ENCODE assay signal across 29 cellular contexts in the genomic region with DNA sequence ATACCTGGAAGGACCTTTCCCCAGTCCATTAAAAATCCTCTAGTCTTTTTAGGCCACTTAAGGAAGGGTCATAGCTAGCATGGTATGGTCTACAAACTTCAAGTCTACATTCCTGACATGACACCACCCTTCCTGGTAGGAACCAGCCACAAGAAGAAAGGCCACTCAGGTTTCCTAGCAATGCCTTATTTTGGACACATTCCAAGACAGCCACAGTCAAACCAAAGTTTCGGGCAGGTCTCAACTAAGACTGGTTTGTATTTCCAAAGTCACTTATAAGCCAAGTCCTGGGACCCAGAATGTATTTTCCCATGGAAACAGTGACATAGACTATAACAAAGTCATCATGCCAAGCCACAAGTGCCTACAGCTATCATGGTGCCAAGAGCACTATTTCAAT. TPM values are rescaled to one million over a fixed set of nuclear protein-coding genes. Genes with fewer than 3 reads are reported as not detected.
"Had no signal": no experiment of that assay in that cellular context is flagged by ENCODE, and none has a peak within 500 bp of the region (broad histone marks: within the 10 kb centered on the region; RNA-seq: fewer than 3 reads in every experiment).

No MANE protein-coding gene starts in this region.

- DNase-seq: activated CD4-positive, alpha-beta T cell treated with anti-CD3 and anti-CD28 coated beads for 4 hours; activated CD8-positive, alpha-beta memory T cell treated with anti-CD3 and anti-CD28 coated beads, Interleukin-2, amount 50 U/mL, for 4 hours; activated CD8-positive, alpha-beta T cell treated with anti-CD3 and anti-CD28 coated beads for 36 hours; activated effector memory CD4-positive, alpha-beta T cell treated with anti-CD3 and anti-CD28 coated beads, Interleukin-2, amount 50 U/mL, for 16 hours; activated naive CD4-positive, alpha-beta T cell treated with Interleukin-2 at 50 U/mL for 16 hours; activated naive CD8-positive, alpha-beta T cell treated with anti-CD3 and anti-CD28 coated beads, Interleukin-2, amount 50 U/mL, for 24 hours; amniotic stem cell; body of pancreas; KG1; MM.1S; NCI-H1105; NCI-H1436 treated with DMSO at 0.1 percent for 48 hours; NCI-H187; NCI-H2081; NCI-H2171; NCI-H345; NCI-H510A; NCI-H526 treated with DMSO at 0.1 percent for 48 hours; NK-92 treated with Interleukin-12 subunit alpha and Interleukin-12 subunit beta, amount 100 ng/mL, for 24 hours; OCI-M1; Peyer's patch; SHP77 had no signal

- H3K4me3 ChIP-seq: ascending aorta, body of pancreas, cardiac muscle cell, Peyer's patch, SJSA1 had no signal

- H3K4me3 Mint-ChIP-seq: activated CD8-positive, alpha-beta T cell treated with anti-CD3 and anti-CD28 coated beads for 36 hours; activated naive CD8-positive, alpha-beta T cell treated with anti-CD3 and anti-CD28 coated beads, Interleukin-2, amount 50 U/mL, for 24 hours; T-helper 1 cell treated with Interleukin-12 subunit alpha and Interleukin-12 subunit beta and Interleukin-4 antibody, amounts not matched to agents 30 μg/mL and 1 μg/mL, for 36 hours had no signal

- ATAC-seq: activated CD4-positive, CD25-positive, alpha-beta regulatory T cell treated with anti-CD3 and anti-CD28 coated beads, Interleukin-2, amount 50 U/mL, for 24 hours; activated CD8-positive, alpha-beta T cell treated with anti-CD3 and anti-CD28 coated beads for 36 hours; activated naive CD4-positive, alpha-beta T cell treated with anti-CD3 and anti-CD28 coated beads, Interleukin-2, amount 50 U/mL, for 72 hours; activated naive CD8-positive, alpha-beta T cell treated with anti-CD3 and anti-CD28 coated beads, Interleukin-2, amount 50 U/mL, for 24 hours; body of pancreas; SK-N-SH treated with all-trans-retinoic acid at 6 μM for 48 hours had no signal

- H3K27me3 Mint-ChIP-seq: activated naive CD8-positive, alpha-beta T cell treated with anti-CD3 and anti-CD28 coated beads, Interleukin-2, amount 50 U/mL, for 24 hours had no signal

- H3K36me3 Mint-ChIP-seq: activated naive CD4-positive, alpha-beta T cell treated with anti-CD3 and anti-CD28 coated beads, Interleukin-2, amount 50 U/mL, for 72 hours had no signal

- H3K9me3 Mint-ChIP-seq: activated CD8-positive, alpha-beta T cell treated with anti-CD3 and anti-CD28 coated beads for 36 hours; activated naive CD8-positive, alpha-beta T cell treated with anti-CD3 and anti-CD28 coated beads, Interleukin-2, amount 50 U/mL, for 24 hours had no signal

RNA-seq across cellular contexts. Expression of gene SLC44A3, which starts 50.6 kb away (rescaled TPM):
- total RNA-seq: activated CD8-positive, alpha-beta T cell treated with anti-CD3 and anti-CD28 coated beads for 36 hours; activated naive CD4-positive, alpha-beta T cell treated with anti-CD3 and anti-CD28 coated beads, Interleukin-2, amount 50 U/mL, for 72 hours; ascending aorta had no signal
